Comparison of ENCODE assay signal across 7 cellular contexts in the genomic region with DNA sequence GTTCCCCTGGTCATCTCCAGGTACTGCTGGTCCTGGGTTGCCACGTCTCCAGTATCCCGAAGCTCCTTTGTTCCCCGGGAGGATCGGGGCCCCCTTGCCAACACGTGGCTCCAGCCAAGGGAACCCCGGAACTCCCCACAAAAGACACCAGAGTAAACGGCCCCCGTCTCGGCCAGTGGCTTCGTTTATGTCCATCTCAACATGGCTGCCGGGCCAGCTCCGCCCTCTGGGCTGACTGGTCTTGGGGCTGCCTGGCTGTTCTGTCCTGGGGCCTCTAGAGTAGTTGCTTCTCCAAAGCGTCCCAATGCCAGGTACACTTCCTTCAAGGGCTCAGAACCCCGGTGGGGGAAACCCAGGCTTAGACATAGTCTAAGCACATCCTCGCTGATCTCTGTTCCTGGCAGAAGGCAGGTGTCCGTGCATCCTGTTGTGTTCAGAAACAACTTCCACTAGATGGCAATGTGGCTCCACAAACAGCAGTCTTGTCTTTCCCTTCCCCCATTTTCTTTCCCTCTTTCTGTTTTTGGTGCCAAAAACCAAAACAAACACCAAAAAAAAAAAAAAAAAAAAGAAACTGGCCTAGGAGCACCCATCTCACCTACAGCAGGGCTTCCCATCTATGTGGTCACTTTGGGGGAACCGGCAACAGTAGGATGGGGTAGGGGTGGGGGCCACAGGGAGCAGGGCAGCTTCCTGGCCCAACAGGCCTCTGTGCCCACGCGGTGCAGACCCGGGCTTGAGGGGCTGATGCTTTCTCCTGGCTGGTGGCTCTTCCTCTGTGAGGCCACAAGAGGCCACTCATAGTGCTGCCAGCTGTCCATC.
DNase-seq lines count a peak whose midpoint lies in the region; ATAC-seq and TF ChIP-seq lines count a peak whose summit lies in the region.

No MANE protein-coding gene starts in this region.

- H3K4me3 ChIP-seq in cardiac fibroblast (replicated peaks in 1 of 2; ENCODE audit: low read depth in 2 of 2, low read length in 2 of 2) = no peak overlapping the region

- DNase-seq in T-helper 1 cell = peak in 4 of 5 donors; percentile 52 to 93 (median 60)
- peak; percentile 79 to 84 for DNase-seq in cardiac fibroblast (ENCODE audit: low read depth in 2 of 2)
- peak; percentile 75 for DNase-seq in left kidney (ENCODE audit: low read depth, low spot score)
- peak; percentile 28 to 48 (median 41) for DNase-seq in stimulated activated CD4-positive, alpha-beta T cell treated with anti-CD3 and anti-CD28 coated beads, TNF-alpha, amount 100 ng/mL, for 24 hours (ENCODE audit: low read depth in 3 of 3)
- DNase-seq in DMS153 (lab: John Stamatoyannopoulos, UW) = no peak

- peak; percentile 43 for ATAC-seq in GM18870 (IDR thresholded peaks at IDR 0.05; ENCODE audit: unreplicated experiment)
- ATAC-seq in HG03060 (IDR thresholded peaks at IDR 0.05; ENCODE audit: low read depth, unreplicated experiment) = peak; percentile 60

- peak; percentile 47 for TF ChIP-seq CTCF in cardiac fibroblast (IDR thresholded peaks at IDR 0.05; ENCODE audit: low read depth, low read length)
